Comparison of ENCODE assay signal across 8 cellular contexts in genomic region chr11:67503119-67504022, GRCh38. TPM values are rescaled to one million over a fixed set of nuclear protein-coding genes. Genes with fewer than 3 reads are reported as not detected.
DNase-seq lines count a peak whose midpoint lies in the region; ATAC-seq and TF ChIP-seq lines count a peak whose summit lies in the region.

No MANE protein-coding gene starts in this region.

- TF ChIP-seq CTCF in BE2C (IDR thresholded peaks at IDR 0.05; ENCODE audit: low read depth, low read length): no peak
- TF ChIP-seq CTCF in IMR-90 (conservative IDR thresholded peaks at IDR 0.05; ENCODE audit: low read depth, low read length): no peak
- TF ChIP-seq CTCF in chondrocyte (IDR thresholded peaks at IDR 0.05): no peak

- POLR2A ChIA-PET in IMR-90 (lab: Charles Lee; ENCODE audit: unreplicated experiment): no interaction called here
- POLR2A ChIA-PET in naive thymus-derived CD8-positive, alpha-beta T cell (lab: Charles Lee): interaction anchor here (0.9 to 8.8 kb wide), 7 partner anchors 10 to 102 kb away, joined by 3 to 118 read pairs (median 7); partner anchors contain the start of genes AIP and PPP1CA

- peaks cover 4% of the 10 kb centered on the region for H3K9me1 ChIP-seq in IMR-90 (ENCODE audit: insufficient read depth, low read length)

- no peak overlapping the region for H3K56ac ChIP-seq in IMR-90 (ENCODE audit: extremely low read depth, insufficient read depth, low read length)

- H2BK15ac ChIP-seq in IMR-90 (ENCODE audit: low read depth, low read length): no peak overlapping the region

- no peak overlapping the region for H3K23ac ChIP-seq in IMR-90 (ENCODE audit: low read depth, low read length)

- CTCF ChIA-PET in IMR-90 (lab: Yijun Ruan, JAX): no interaction called here

- no peak overlapping the region for H3K14ac ChIP-seq in IMR-90 (replicated peaks; ENCODE audit: low read depth, low read length)

- intact Hi-C loops in IMR-90 (cut with micrococcal nuclease): no loop called here

- H3K9me3 ChIP-seq in BE2C (no peaks in the 10 kb centered on the region), IMR-90 (ENCODE audit: control insufficient read depth, insufficient read depth, low read length) (no peaks in the 10 kb centered on the region)

- no peaks in the 10 kb centered on the region for H3K9me3 Mint-ChIP-seq in chondrocyte (ENCODE audit: low read depth)
- no peaks in the 10 kb centered on the region for H3K9me3 Mint-ChIP-seq in naive thymus-derived CD8-positive, alpha-beta T cell

- no peak overlapping the region for H2BK20ac ChIP-seq in IMR-90 (ENCODE audit: low read depth, low read length)

- H3K36me3 ChIP-seq in BE2C (no peaks in the 10 kb centered on the region), IMR-90 (ENCODE audit: control insufficient read depth, insufficient read depth, low read length) (peaks cover 9% of the 10 kb centered on the region)

- H2AK5ac ChIP-seq in IMR-90 (ENCODE audit: low read depth, low read length): peak overlapping the region; percentile 68

- H3K27me3 ChIP-seq in BE2C (no peaks in the 10 kb centered on the region), IMR-90 (ENCODE audit: control insufficient read depth, insufficient read depth, low read length) (no peaks in the 10 kb centered on the region)

- H3K4me2 ChIP-seq in IMR-90 (ENCODE audit: low read depth, low read length): peak overlapping the region; percentile 94; the same call in 1 of the 2 replicates

- ATAC-seq in IMR-90 (ENCODE audit: low read depth): no peak
- ATAC-seq in naive thymus-derived CD8-positive, alpha-beta T cell: no peak
- no peak for ATAC-seq in HG02870 (IDR thresholded peaks at IDR 0.05; ENCODE audit: unreplicated experiment)
- no peak for ATAC-seq in GM19035 (IDR thresholded peaks at IDR 0.05; ENCODE audit: unreplicated experiment)

- WGBS in IMR-90 (ENCODE audit: extremely low coverage in 2 of 2, insufficient read length in 1 of 2), 2 experiments: 74% methylated on average over 5 of the region's 20 CpGs; no CpG with 5 or more reads in 1 of the 2 experiments

- H2AK9ac ChIP-seq in IMR-90 (replicated peaks; ENCODE audit: low read depth, low read length, poor library complexity): peak overlapping the region; percentile 46

- peaks cover 38% of the 10 kb centered on the region for H3K4me1 Mint-ChIP-seq in chondrocyte (ENCODE audit: low read depth)
- peaks cover 28 to 49% (median 46%) of the 10 kb centered on the region in 4 donors for H3K4me1 Mint-ChIP-seq in naive thymus-derived CD8-positive, alpha-beta T cell

- peaks cover 6% of the 10 kb centered on the region; the same call in 1 of the 2 replicates for H3K4me1 ChIP-seq in BE2C
- peaks cover 14% of the 10 kb centered on the region for H3K4me1 ChIP-seq in IMR-90 (ENCODE audit: control insufficient read depth, insufficient read depth, low read length)

- peak overlapping the region; percentile 80 for H2AFZ ChIP-seq in IMR-90 (replicated peaks; ENCODE audit: low read length, poor library complexity)

- dilution Hi-C loops in IMR-90 (cut with HindIII; ENCODE audit: low sequenced_read_pairs, unreplicated experiment): no loop called here

- no peak overlapping the region for H4K5ac ChIP-seq in IMR-90 (ENCODE audit: low read depth, low read length)

- in situ Hi-C loops in IMR-90 (cut with MboI; ENCODE audit: low sequenced_read_pairs): no loop called here

- BruUV-seq in IMR-90 (replicated peaks; lab: Mats Ljungman, UMichigan): no TSS peak

- H4K8ac ChIP-seq in IMR-90 (ENCODE audit: low read depth in 2 of 2, low read length in 2 of 2): no peak overlapping the region

- H3K79me1 ChIP-seq in IMR-90 (ENCODE audit: low read depth in 1 of 2, low read length in 2 of 2): peaks cover 4 to 42% of the 10 kb centered on the region in 2 experiments; a peak in 3 of 4 replicates

- H3K4ac ChIP-seq in IMR-90 (ENCODE audit: low read depth, low read length): no peak overlapping the region

- no peak overlapping the region for H3K27ac Mint-ChIP-seq in chondrocyte (ENCODE audit: unreplicated experiment)
- peak overlapping the region; percentile 16 to 91 (median 85) for H3K27ac Mint-ChIP-seq in naive thymus-derived CD8-positive, alpha-beta T cell

- H2BK120ac ChIP-seq in IMR-90 (ENCODE audit: low read depth, low read length): no peak overlapping the region

- no peak overlapping the region for H2BK5ac ChIP-seq in IMR-90 (ENCODE audit: low read depth, low read length, poor library complexity, severe bottlenecking)

- no peak overlapping the region for H4K91ac ChIP-seq in IMR-90 (ENCODE audit: insufficient read depth, low read depth, low read length)

- DNase-seq in BE2C: no peak
- no peak for DNase-seq in IMR-90
- peak; percentile 82 for DNase-seq in chondrocyte (ENCODE audit: low spot score)
- peak in 1 of 10 donors; percentile 60 for DNase-seq in naive thymus-derived CD8-positive, alpha-beta T cell
- DNase-seq in GDM1 (lab: John Stamatoyannopoulos, UW): no peak
- DNase-seq in Kasumi-1 (lab: John Stamatoyannopoulos, UW): no peak

- no peak for TF ChIP-seq POLR2A in IMR-90 (IDR thresholded peaks at IDR 0.05; ENCODE audit: low read depth, low read length)

- no peaks in the 10 kb centered on the region for H4K20me1 ChIP-seq in IMR-90 (ENCODE audit: insufficient read depth, low read length)

- peak overlapping the region; percentile 73 for H3K4me3 ChIP-seq in BE2C (ENCODE audit: low read depth, low read length)
- H3K4me3 ChIP-seq in IMR-90 (ENCODE audit: insufficient read depth, low read depth, low read length): peak overlapping the region; percentile 76; the same call in 1 of the 2 replicates

- peak overlapping the region; percentile 49 for H3K4me3 Mint-ChIP-seq in chondrocyte (ENCODE audit: unreplicated experiment)
- H3K4me3 Mint-ChIP-seq in naive thymus-derived CD8-positive, alpha-beta T cell: peak overlapping the region; percentile 58 to 87 (median 76)

- peak overlapping the region; percentile 39 for H3K9ac ChIP-seq in IMR-90 (ENCODE audit: low read depth, low read length)

- H3K36me3 Mint-ChIP-seq in chondrocyte (ENCODE audit: low read depth): peaks cover 8% of the 10 kb centered on the region
- peaks cover 0 to 31% (median 0%) of the 10 kb centered on the region in 3 donors for H3K36me3 Mint-ChIP-seq in naive thymus-derived CD8-positive, alpha-beta T cell

- no peak overlapping the region for H3K18ac ChIP-seq in IMR-90 (ENCODE audit: low read depth, low read length)

- no peak overlapping the region; the same call in 1 of the 2 replicates for H3K27ac ChIP-seq in IMR-90 (ENCODE audit: insufficient read depth, low read length)

- no peak for TF ChIP-seq RAD21 in IMR-90 (IDR thresholded peaks at IDR 0.05; ENCODE audit: low read length)

- no peaks in the 10 kb centered on the region for H3K27me3 Mint-ChIP-seq in chondrocyte (ENCODE audit: low read depth)
- no peaks in the 10 kb centered on the region for H3K27me3 Mint-ChIP-seq in naive thymus-derived CD8-positive, alpha-beta T cell

RNA-seq across cellular contexts. Expression of gene PITPNM1, which starts 1.8 kb away (rescaled TPM):
- 39.4 TPM for polyA plus RNA-seq in BE2C (2012; ENCODE audit: insufficient read depth, insufficient read length, low read depth)
- total RNA-seq in IMR-90 (2012; rRNA removed) (4.7 and 5.0 TPM in 2 replicates), chondrocyte (39.8 to 44.7 TPM (median 40.5 TPM) in 3 replicates)
- 15.4 and 18.3 TPM in 2 replicates for polyA plus RNA-seq in IMR-90 (2012; rRNA removed)
- 8.3 and 16.2 TPM in 2 replicates for polyA plus RNA-seq in IMR-90 (2012; cell fraction: cytosol; rRNA removed)
- polyA plus RNA-seq in IMR-90 (2012; cell fraction: nucleus; rRNA removed; ENCODE audit: low replicate concordance): 41.1 and 134 TPM in 2 replicates
- 100 to 1,000 TPM; 118 to 120 TPM for total RNA-seq in naive thymus-derived CD8-positive, alpha-beta T cell
- polyA plus RNA-seq in naive thymus-derived CD8-positive, alpha-beta T cell: 10 to 100 TPM; 13.8 to 36.5 (median 15.9) TPM

RNA-seq across cellular contexts. Expression of gene CDK2AP2, which starts 4.6 kb away (rescaled TPM):
- polyA plus RNA-seq in BE2C (2012; ENCODE audit: insufficient read depth, insufficient read length, low read depth): 88.6 TPM
- total RNA-seq in IMR-90 (2012; rRNA removed) (8.1 and 9.2 TPM in 2 replicates), chondrocyte (27.5 to 42.5 TPM (median 36.6 TPM) in 3 replicates)
- polyA plus RNA-seq in IMR-90 (2012; rRNA removed): 44.7 and 49.8 TPM in 2 replicates
- polyA plus RNA-seq in IMR-90 (2012; cell fraction: cytosol; rRNA removed): 49.1 and 52.7 TPM in 2 replicates
- 41.3 and 43.1 TPM in 2 replicates for polyA plus RNA-seq in IMR-90 (2012; cell fraction: nucleus; rRNA removed; ENCODE audit: low replicate concordance)
- 10 to 100 TPM; 41.8 to 46.4 TPM for total RNA-seq in naive thymus-derived CD8-positive, alpha-beta T cell
- polyA plus RNA-seq in naive thymus-derived CD8-positive, alpha-beta T cell: 10 to 100 TPM; 75.9 to 96.8 (median 79.5) TPM

RNA-seq across cellular contexts. Expression of gene CABP2, which starts 19.9 kb away (rescaled TPM):
- polyA plus RNA-seq in BE2C (2012; ENCODE audit: insufficient read depth, insufficient read length, low read depth): not detected
- total RNA-seq in IMR-90 (2012; rRNA removed) (not detected in 2 replicates), chondrocyte (not detected in 3 replicates)
- not detected in 2 replicates for polyA plus RNA-seq in IMR-90 (2012; rRNA removed)
- polyA plus RNA-seq in IMR-90 (2012; cell fraction: cytosol; rRNA removed): not detected in 2 replicates
- polyA plus RNA-seq in IMR-90 (2012; cell fraction: nucleus; rRNA removed; ENCODE audit: low replicate concordance): not detected in 2 replicates
- total RNA-seq in naive thymus-derived CD8-positive, alpha-beta T cell: not detected
- not detected for polyA plus RNA-seq in naive thymus-derived CD8-positive, alpha-beta T cell

RNA-seq across cellular contexts. Expression of gene AIP, which starts 20.5 kb away (rescaled TPM):
- 218 TPM for polyA plus RNA-seq in BE2C (2012; ENCODE audit: insufficient read depth, insufficient read length, low read depth)
- total RNA-seq in IMR-90 (2012; rRNA removed) (91.4 and 95.5 TPM in 2 replicates), chondrocyte (53.6 to 58.8 TPM (median 54.3 TPM) in 3 replicates)
- 122 and 130 TPM in 2 replicates for polyA plus RNA-seq in IMR-90 (2012; rRNA removed)
- polyA plus RNA-seq in IMR-90 (2012; cell fraction: cytosol; rRNA removed): 119 and 146 TPM in 2 replicates
- polyA plus RNA-seq in IMR-90 (2012; cell fraction: nucleus; rRNA removed; ENCODE audit: low replicate concordance): 57.9 and 94.8 TPM in 2 replicates
- 100 to 1,000 TPM; 136 to 141 TPM for total RNA-seq in naive thymus-derived CD8-positive, alpha-beta T cell
- polyA plus RNA-seq in naive thymus-derived CD8-positive, alpha-beta T cell: 100 to 1,000 TPM; 146 to 169 (median 146) TPM

RNA-seq across cellular contexts. Expression of gene TMEM134, which starts 34.3 kb away (rescaled TPM):
- 36.5 TPM for polyA plus RNA-seq in BE2C (2012; ENCODE audit: insufficient read depth, insufficient read length, low read depth)
- total RNA-seq in IMR-90 (2012; rRNA removed): 12.5 and 18.9 TPM in 2 replicates
- 55.0 and 64.4 TPM in 2 replicates for polyA plus RNA-seq in IMR-90 (2012; rRNA removed)
- 167 and 255 TPM in 2 replicates for polyA plus RNA-seq in IMR-90 (2012; cell fraction: cytosol; rRNA removed)
- polyA plus RNA-seq in IMR-90 (2012; cell fraction: nucleus; rRNA removed; ENCODE audit: low replicate concordance): 119 and 287 TPM in 2 replicates
- 50.9 to 62.4 TPM (median 57.1 TPM) in 3 replicates for total RNA-seq in chondrocyte
- 100 to 1,000 TPM; 105 to 111 TPM for total RNA-seq in naive thymus-derived CD8-positive, alpha-beta T cell
- polyA plus RNA-seq in naive thymus-derived CD8-positive, alpha-beta T cell: 100 to 1,000 TPM; 128 to 148 (median 144) TPM
